ENCODE assay signal across 8 cellular contexts in the genomic region with DNA sequence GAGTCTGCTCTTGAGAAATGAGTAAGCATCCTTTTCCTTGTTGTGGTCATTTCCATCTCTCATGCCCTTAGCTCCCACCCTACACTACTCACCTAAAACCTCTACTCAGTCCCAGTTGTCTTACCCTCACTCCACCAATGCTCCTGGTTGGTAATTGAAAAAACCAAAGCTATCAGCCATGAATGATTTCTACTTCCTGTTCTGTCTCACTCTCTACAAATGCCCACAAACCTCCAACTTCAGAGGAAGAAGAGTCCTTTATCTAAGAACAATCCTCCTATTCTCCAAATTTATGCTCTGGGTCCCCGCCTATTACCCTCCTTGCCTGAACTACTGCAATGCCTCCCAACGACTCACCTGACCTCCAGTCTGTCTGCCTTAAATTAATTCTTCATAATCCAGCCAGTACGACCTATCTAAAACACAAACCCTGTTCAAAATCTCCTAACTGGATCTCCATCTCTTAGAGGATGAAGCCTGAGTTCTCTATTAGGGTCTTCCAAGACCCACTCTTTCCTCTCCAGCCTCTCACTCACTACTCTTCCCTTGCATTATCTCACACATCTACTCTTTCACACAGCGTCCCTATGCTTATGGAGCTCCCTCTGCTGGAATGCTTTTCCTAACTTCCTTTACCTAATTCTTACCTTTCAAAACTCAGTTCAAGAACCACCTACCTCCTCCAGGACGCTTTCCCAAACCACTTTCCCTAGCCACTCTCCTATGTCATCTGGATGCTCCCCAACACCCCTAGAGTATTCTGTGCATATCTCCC. TPM values are rescaled to one million over a fixed set of nuclear protein-coding genes. Genes with fewer than 3 reads are reported as not detected.
A peak's percentile ranks its signal among the peaks of the same experiment; 100 is the strongest.
DNase-seq lines count a peak whose midpoint lies in the region; ATAC-seq and TF ChIP-seq lines count a peak whose summit lies in the region.

No MANE protein-coding gene starts in this region.

- peak in 1 of 2 experiments; percentile 71 for TF ChIP-seq CTCF in Caco-2 (IDR thresholded peaks at IDR 0.05; ENCODE audit: insufficient read depth in 1 of 2, low read depth in 1 of 2, low read length in 1 of 2, severe bottlenecking in 1 of 2, unreplicated experiment in 1 of 2)
- TF ChIP-seq CTCF in foreskin keratinocyte (conservative IDR thresholded peaks at IDR 0.05): peak; percentile 76
- peak in 4 of 6 experiments; percentile 9 to 32 (median 19) for TF ChIP-seq CTCF in thyroid gland (IDR thresholded peaks at IDR 0.05)

- POLR2A ChIA-PET in Caco-2 (lab: Charles Lee): interaction anchor here (0.6 to 2.0 kb wide), 5 partner anchors 11 to 55 kb away, joined by 3 to 32 read pairs (median 4); partner anchors contain the start of genes RABGGTA and TINF2

- peaks cover 15% of the 10 kb centered on the region for H3K4me1 Mint-ChIP-seq in Caco-2 (ENCODE audit: low read depth, unreplicated experiment)
- H3K4me1 Mint-ChIP-seq in T-helper 17 cell: peaks cover 28% of the 10 kb centered on the region

- intact Hi-C loops in Caco-2 (cut with micrococcal nuclease; ENCODE audit: unreplicated experiment): loop anchor here (1.0 kb wide), 3 partner anchors 26 to 81 kb away; partner anchors contain the start of genes MDP1 and RABGGTA
- intact Hi-C loops in thyroid gland (cut with DNase I): no loop called here

- H3K27ac ChIP-seq in foreskin keratinocyte: peak overlapping the region; percentile 18
- H3K27ac ChIP-seq in thyroid gland: no peak overlapping the region

- ATAC-seq in GM19025 (IDR thresholded peaks at IDR 0.05; ENCODE audit: low read depth, unreplicated experiment) (peak; percentile 10), HG03558 (IDR thresholded peaks at IDR 0.05; ENCODE audit: extremely low read depth, unreplicated experiment) (peak; percentile 10), T-helper 17 cell (no peak), foreskin keratinocyte (no peak)

- H3K36me3 Mint-ChIP-seq in Caco-2 (ENCODE audit: insufficient read depth, unreplicated experiment) (peaks cover 36% of the 10 kb centered on the region), T-helper 17 cell (ENCODE audit: low read depth) (peaks cover 10% of the 10 kb centered on the region)

- CTCF ChIA-PET in Caco-2 (lab: Charles Lee): interaction anchor here (0.7 to 5.8 kb wide), 16 partner anchors 11 to 183 kb away, joined by 3 to 157 read pairs (median 5); partner anchors contain the start of genes CHMP4A, CIDEB, DCAF11 and MDP1

- H3K4me3 ChIP-seq in Caco-2 (ENCODE audit: low read depth, low read length) (no peak overlapping the region), thyroid gland (replicated peaks in 1 of 3) (no peak overlapping the region)

- H3K27ac Mint-ChIP-seq in Caco-2 (ENCODE audit: unreplicated experiment) (peak overlapping the region; percentile 8), T-helper 17 cell (peak overlapping the region; percentile 95)

- H3K27me3 Mint-ChIP-seq in Caco-2 (ENCODE audit: insufficient read depth, unreplicated experiment) (no peaks in the 10 kb centered on the region), T-helper 17 cell (no peaks in the 10 kb centered on the region)

- BruUV-seq in Caco-2 (replicated peaks; lab: Mats Ljungman, UMichigan): no TSS peak

- no peak for TF ChIP-seq POLR2A in thyroid gland (IDR thresholded peaks at IDR 0.05)

- peaks cover 5% of the 10 kb centered on the region for H3K4me1 ChIP-seq in Caco-2
- H3K4me1 ChIP-seq in foreskin keratinocyte: peaks cover 21% of the 10 kb centered on the region
- peaks cover 15 to 17% of the 10 kb centered on the region in 2 donors for H3K4me1 ChIP-seq in thyroid gland

- DNase-seq in Caco-2: peak in 1 of 2 experiments; percentile 53
- no peak for DNase-seq in T-helper 17 cell
- DNase-seq in foreskin keratinocyte: peak in 1 of 2 donors; percentile 63
- DNase-seq in thyroid gland: no peak
- DNase-seq in AG08396 (ENCODE audit: low spot score): no peak
- no peak for DNase-seq in C1 segment of cervical spinal cord (lab: John Stamatoyannopoulos, UW)

- H3K9me3 Mint-ChIP-seq in Caco-2 (ENCODE audit: unreplicated experiment): no peaks in the 10 kb centered on the region

- H3K4me3 Mint-ChIP-seq in Caco-2 (ENCODE audit: unreplicated experiment) (no peak overlapping the region), T-helper 17 cell (peak overlapping the region; percentile 15)

- H3K36me3 ChIP-seq in Caco-2 (ENCODE audit: control insufficient read depth, insufficient read depth, low read length) (peaks cover 5% of the 10 kb centered on the region), thyroid gland (peaks cover 4 to 10% of the 10 kb centered on the region in 2 donors)

- H3K27me3 ChIP-seq in Caco-2 (replicated peaks; ENCODE audit: control insufficient read depth, insufficient read depth, low read length): no peaks in the 10 kb centered on the region
- no peaks in the 10 kb centered on the region for H3K27me3 ChIP-seq in foreskin keratinocyte
- no peaks in the 10 kb centered on the region for H3K27me3 ChIP-seq in thyroid gland

- no peaks in the 10 kb centered on the region for H3K9me3 ChIP-seq in Caco-2
- H3K9me3 ChIP-seq in T-helper 17 cell (ENCODE audit: control insufficient read depth, low read length, poor library complexity, severe bottlenecking): no peaks in the 10 kb centered on the region
- no peaks in the 10 kb centered on the region for H3K9me3 ChIP-seq in thyroid gland

- WGBS in thyroid gland, 2 donors: 56 to 59% methylated on average over 5 of the region's 5 CpGs

RNA-seq across cellular contexts. Expression of gene DHRS1, which starts 2.2 kb away (rescaled TPM):
- total RNA-seq in Caco-2 (2022) (15.6 and 18.1 TPM in 2 replicates), T-helper 17 cell (10 to 100 TPM; 24.0 to 27.0 TPM), foreskin keratinocyte (69.4 and 82.0 TPM in 2 replicates), thyroid gland (10 to 100 TPM; 35.2 to 59.3 (median 38.3) TPM)
- polyA plus RNA-seq in foreskin keratinocyte: 75.4 and 91.3 TPM in 2 replicates

RNA-seq across cellular contexts. Expression of gene NOP9, which starts 2.3 kb away (rescaled TPM):
- 35.1 and 38.3 TPM in 2 replicates for total RNA-seq in Caco-2 (2022)
- total RNA-seq in T-helper 17 cell: 10 to 100 TPM; 25.7 to 27.7 TPM
- 26.5 and 30.2 TPM in 2 replicates for total RNA-seq in foreskin keratinocyte
- polyA plus RNA-seq in foreskin keratinocyte: 11.9 and 15.0 TPM in 2 replicates
- 10 to 100 TPM; 16.4 to 22.3 (median 20.7) TPM for total RNA-seq in thyroid gland

RNA-seq across cellular contexts. Expression of gene CIDEB, which starts 10.4 kb away (rescaled TPM):
- 3.5 and 7.2 TPM in 2 replicates for total RNA-seq in Caco-2 (2022)
- 10 to 100 TPM; 14.5 to 16.8 TPM for total RNA-seq in T-helper 17 cell
- total RNA-seq in foreskin keratinocyte: 2.6 and 2.7 TPM in 2 replicates
- polyA plus RNA-seq in foreskin keratinocyte: 2.4 and 3.4 TPM in 2 replicates
- total RNA-seq in thyroid gland: 10 to 100 TPM in 1 of 4 donors, 1 to 10 TPM in 3; 4.6 to 13.0 (median 9.5) TPM

RNA-seq across cellular contexts. Expression of gene LTB4R2, which starts 12.6 kb away (rescaled TPM):
- 10.3 and 12.3 TPM in 2 replicates for total RNA-seq in Caco-2 (2022)
- 10 to 100 TPM; 17.3 to 23.3 TPM for total RNA-seq in T-helper 17 cell
- 11.6 and 12.8 TPM in 2 replicates for total RNA-seq in foreskin keratinocyte
- polyA plus RNA-seq in foreskin keratinocyte: 7.5 and 8.3 TPM in 2 replicates
- 10 to 100 TPM in 2 of 4 donors, 1 to 10 TPM in 2; 6.8 to 18.5 (median 10.9) TPM for total RNA-seq in thyroid gland

RNA-seq across cellular contexts. Expression of gene LTB4R, which starts 13.9 kb away (rescaled TPM):
- 7.3 and 7.8 TPM in 2 replicates for total RNA-seq in Caco-2 (2022)
- 10 to 100 TPM; 21.5 to 23.1 TPM for total RNA-seq in T-helper 17 cell
- 7.2 and 8.5 TPM in 2 replicates for total RNA-seq in foreskin keratinocyte
- 8.1 and 8.9 TPM in 2 replicates for polyA plus RNA-seq in foreskin keratinocyte
- total RNA-seq in thyroid gland: 1 to 10 TPM; 4.2 to 7.4 (median 4.3) TPM

Comparison
In these comparisons a context has a peak if more than half of its experiments do, and no peak if none do; other contexts are left out.
1. ATAC-seq: peak in GM19025 (single experiment) and HG03558 (single experiment); none in T-helper 17 cell (single experiment) and foreskin keratinocyte (single experiment).